ENCODE assay signal across 1 cellular context in genomic region chr14:104729835-104730181, GRCh38.
TF ChIP-seq lines count a peak whose summit lies in the region.

No MANE protein-coding gene starts in this region.

TF ChIP-seq in K562, 482 proteins besides CTCF, POLR2A, EP300 and RAD21 (continued from another document and continues in another):
- no peak for TF ChIP-seq ATF3 (IDR thresholded peaks at IDR 0.05)
- TF ChIP-seq ATF3 (CRISPR knock-in tag; conservative IDR thresholded peaks at IDR 0.05): no peak
- no peak for TF ChIP-seq ZNF512 (tag; IDR thresholded peaks at IDR 0.05)
- TF ChIP-seq ZNF449 (CRISPR knock-in tag; IDR thresholded peaks at IDR 0.05): no peak
- no peak for TF ChIP-seq ZBTB34 (CRISPR knock-in tag; IDR thresholded peaks at IDR 0.05)
- no peak for TF ChIP-seq E2F3 (CRISPR knock-in tag; IDR thresholded peaks at IDR 0.05)
- no peak for TF ChIP-seq MAFF (IDR thresholded peaks at IDR 0.05; ENCODE audit: low read length)
- TF ChIP-seq MYC (IDR thresholded peaks at IDR 0.05; ENCODE audit: low read depth, low read length): no peak
- TF ChIP-seq MYC (CRISPR knock-in tag; IDR thresholded peaks at IDR 0.05; ENCODE audit: borderline replicate concordance, low read depth): no peak
- peak; percentile 38; the same call in 1 of the 2 replicates for TF ChIP-seq ARID4B (CRISPR knock-in tag; IDR thresholded peaks at IDR 0.05)
- TF ChIP-seq SIN3A (IDR thresholded peaks at IDR 0.05; ENCODE audit: borderline replicate concordance in 2 of 2, control insufficient read depth in 1 of 2, low read depth in 2 of 2, low read length in 2 of 2): no peak
- TF ChIP-seq NCOA1 (IDR thresholded peaks at IDR 0.05; ENCODE audit: low read depth): no peak
- TF ChIP-seq POLR3G (IDR thresholded peaks at IDR 0.05; ENCODE audit: extremely low read depth, insufficient read length, insufficient replicate concordance): no peak
- no peak for TF ChIP-seq ZNF224 (CRISPR knock-in tag; IDR thresholded peaks at IDR 0.05)
- TF ChIP-seq ZC3H4 (CRISPR knock-in tag; IDR thresholded peaks at IDR 0.05; ENCODE audit: borderline replicate concordance): no peak
- TF ChIP-seq ZBTB17 (CRISPR knock-in tag; IDR thresholded peaks at IDR 0.05): no peak
- TF ChIP-seq ZFX (CRISPR knock-in tag; IDR thresholded peaks at IDR 0.05): peak; percentile 69
- no peak for TF ChIP-seq HDAC8 (tag; IDR thresholded peaks at IDR 0.05)
- TF ChIP-seq ZNF174 (CRISPR knock-in tag; IDR thresholded peaks at IDR 0.05): no peak
- TF ChIP-seq CBX5 (IDR thresholded peaks at IDR 0.05; ENCODE audit: borderline replicate concordance, low read depth): no peak
- TF ChIP-seq EZH2 (IDR thresholded peaks at IDR 0.05; ENCODE audit: borderline replicate concordance, low read depth, low read length): no peak
- no peak for TF ChIP-seq ZNF780A (CRISPR knock-in tag; IDR thresholded peaks at IDR 0.05)
- no peak for TF ChIP-seq GABPA (tag; conservative IDR thresholded peaks at IDR 0.05; ENCODE audit: low read depth)
- no peak for TF ChIP-seq ARID2 (IDR thresholded peaks at IDR 0.05)
- no peak for TF ChIP-seq SFPQ (IDR thresholded peaks at IDR 0.05; ENCODE audit: low read depth, low read length)
- no peak for TF ChIP-seq TRIM25 (IDR thresholded peaks at IDR 0.05; ENCODE audit: borderline replicate concordance)
- no peak for TF ChIP-seq TFAM (CRISPR knock-in tag; conservative IDR thresholded peaks at IDR 0.05)
- TF ChIP-seq RCOR1 (IDR thresholded peaks at IDR 0.05; ENCODE audit: borderline replicate concordance in 1 of 2, low read depth in 2 of 2, low read length in 2 of 2): no peak
- no peak for TF ChIP-seq ARHGAP35 (IDR thresholded peaks at IDR 0.05; ENCODE audit: partially characterized antibody)
- TF ChIP-seq ZNF175 (CRISPR knock-in tag; IDR thresholded peaks at IDR 0.05; ENCODE audit: low read depth): no peak
- no peak for TF ChIP-seq TRIM28 (IDR thresholded peaks at IDR 0.05)
- no peak for TF ChIP-seq BRD4 (IDR thresholded peaks at IDR 0.05)
- TF ChIP-seq ZNF143 (CRISPR knock-in tag; IDR thresholded peaks at IDR 0.05): no peak
- no peak for TF ChIP-seq MEF2A (IDR thresholded peaks at IDR 0.05; ENCODE audit: control insufficient read depth, low read depth, low read length)
- no peak for TF ChIP-seq FOXM1 (IDR thresholded peaks at IDR 0.05; ENCODE audit: low read depth)
- TF ChIP-seq FOXM1 (CRISPR knock-in tag; IDR thresholded peaks at IDR 0.05; ENCODE audit: low read depth): peak; percentile 17; the same call in 1 of the 2 replicates
- no peak for TF ChIP-seq BMI1 (IDR thresholded peaks at IDR 0.05; ENCODE audit: low read length)
- TF ChIP-seq DEAF1 (CRISPR knock-in tag; IDR thresholded peaks at IDR 0.05): no peak
- TF ChIP-seq KDM5B (IDR thresholded peaks at IDR 0.05; ENCODE audit: insufficient replicate concordance, low read depth, low read length): peak; percentile 58
- TF ChIP-seq THRB (CRISPR knock-in tag; conservative IDR thresholded peaks at IDR 0.05): no peak
- TF ChIP-seq E2F4 (CRISPR knock-in tag; IDR thresholded peaks at IDR 0.05; ENCODE audit: low read depth): no peak
- TF ChIP-seq TGIF2 (CRISPR knock-in tag; IDR thresholded peaks at IDR 0.05): no peak
- peak; percentile 78 for TF ChIP-seq GMEB1 (CRISPR knock-in tag; IDR thresholded peaks at IDR 0.05)
- TF ChIP-seq SREBF2 (CRISPR knock-in tag; IDR thresholded peaks at IDR 0.05): no peak
- TF ChIP-seq FOSL1 (tag; conservative IDR thresholded peaks at IDR 0.05): no peak
- no peak for TF ChIP-seq LARP7 (IDR thresholded peaks at IDR 0.05)
